In genomic region chr15:79923068-79923514, GRCh38 we compare ENCODE assay signal across 1 cellular context.
A peak's percentile ranks its signal among the peaks of the same experiment; 100 is the strongest.
TF ChIP-seq lines count a peak whose summit lies in the region.

No MANE protein-coding gene starts in this region.

TF ChIP-seq in HEK293, 187 proteins besides CTCF, POLR2A, EP300 and RAD21 (continued from another document and continues in another):
- TF ChIP-seq ATF2 (tag by site-specific recombination; IDR thresholded peaks at IDR 0.05; ENCODE audit: low read depth) (no peak), ZSCAN18 (tag by site-specific recombination; IDR thresholded peaks at IDR 0.05) (no peak), ZNF2 (tag by site-specific recombination; IDR thresholded peaks at IDR 0.05) (no peak), ZNF747 (tag by site-specific recombination; IDR thresholded peaks at IDR 0.05) (no peak), ZNF132 (tag by site-specific recombination; IDR thresholded peaks at IDR 0.05; ENCODE audit: borderline replicate concordance) (no peak), ZNF121 (tag by site-specific recombination; IDR thresholded peaks at IDR 0.05) (0 out of 2 replicates have a peak, but pooled peaks have one; percentile 8), HIC1 (tag by site-specific recombination; IDR thresholded peaks at IDR 0.05) (0 out of 2 replicates have a peak, but pooled peaks have one; percentile 22), ZNF112 (tag by site-specific recombination; IDR thresholded peaks at IDR 0.05) (no peak), ZNF585B (tag by site-specific recombination; IDR thresholded peaks at IDR 0.05) (no peak), ZNF175 (tag by site-specific recombination; IDR thresholded peaks at IDR 0.05) (no peak), TCF7L2 (IDR thresholded peaks at IDR 0.05; ENCODE audit: borderline replicate concordance, low read depth, low read length) (no peak), SP2 (tag by site-specific recombination; IDR thresholded peaks at IDR 0.05) (peak; percentile 70), ZNF274 (IDR thresholded peaks at IDR 0.05; ENCODE audit: low read length) (no peak), ZNF274 (tag by site-specific recombination; IDR thresholded peaks at IDR 0.05; ENCODE audit: borderline replicate concordance) (no peak), YY2 (tag by site-specific recombination; IDR thresholded peaks at IDR 0.05) (no peak), ZNF791 (tag by site-specific recombination; IDR thresholded peaks at IDR 0.05) (no peak), ZNF114 (tag by site-specific recombination; IDR thresholded peaks at IDR 0.05) (no peak), ZNF391 (tag by site-specific recombination; IDR thresholded peaks at IDR 0.05; ENCODE audit: borderline replicate concordance, low read depth) (peak; percentile 71; the same call in 1 of the 2 replicates), ZNF10 (tag by site-specific recombination; IDR thresholded peaks at IDR 0.05) (no peak), ZNF843 (tag by site-specific recombination; IDR thresholded peaks at IDR 0.05) (0 out of 2 replicates have a peak, but pooled peaks have one; percentile 20), KLF1 (tag by site-specific recombination; IDR thresholded peaks at IDR 0.05) (peak; percentile 68), ZBTB17 (tag by site-specific recombination; IDR thresholded peaks at IDR 0.05) (no peak), FEZF1 (tag by site-specific recombination; IDR thresholded peaks at IDR 0.05) (no peak), ZNF184 (tag by site-specific recombination; IDR thresholded peaks at IDR 0.05) (no peak), HOXD13 (CRISPR knock-in tag; IDR thresholded peaks at IDR 0.05; ENCODE audit: borderline replicate concordance) (no peak), ZNF335 (tag by site-specific recombination; conservative IDR thresholded peaks at IDR 0.05) (peak; percentile 93), ZNF670 (tag by site-specific recombination; IDR thresholded peaks at IDR 0.05; ENCODE audit: low read depth) (no peak), ZNF629 (tag by site-specific recombination; IDR thresholded peaks at IDR 0.05) (no peak), KLF16 (tag by site-specific recombination; IDR thresholded peaks at IDR 0.05) (no peak), ZNF707 (tag by site-specific recombination; IDR thresholded peaks at IDR 0.05) (no peak), KLF17 (tag by site-specific recombination; IDR thresholded peaks at IDR 0.05) (0 out of 2 replicates have a peak, but pooled peaks have one; percentile 12), ZFP41 (tag by site-specific recombination; IDR thresholded peaks at IDR 0.05; ENCODE audit: borderline replicate concordance) (no peak), ZNF664 (tag by site-specific recombination; IDR thresholded peaks at IDR 0.05) (no peak), SCRT2 (tag by site-specific recombination; IDR thresholded peaks at IDR 0.05) (peak; percentile 39; the same call in 1 of the 2 replicates), PRDM6 (tag by site-specific recombination; IDR thresholded peaks at IDR 0.05) (no peak), SETDB1 (IDR thresholded peaks at IDR 0.05; ENCODE audit: insufficient read length, low read length) (no peak), ZXDB (tag by site-specific recombination; IDR thresholded peaks at IDR 0.05) (peak; percentile 45; the same call in 1 of the 2 replicates), ZNF19 (tag by site-specific recombination; IDR thresholded peaks at IDR 0.05; ENCODE audit: low read depth) (no peak), ZNF514 (tag by site-specific recombination; IDR thresholded peaks at IDR 0.05) (no peak), ZNF560 (tag by site-specific recombination; IDR thresholded peaks at IDR 0.05; ENCODE audit: borderline replicate concordance) (no peak), ZNF600 (tag by site-specific recombination; IDR thresholded peaks at IDR 0.05) (0 out of 2 replicates have a peak, but pooled peaks have one; percentile 4), ZBTB11 (tag by site-specific recombination; conservative IDR thresholded peaks at IDR 0.05; ENCODE audit: low read depth) (peak; percentile 53), ZNF777 (tag by site-specific recombination; IDR thresholded peaks at IDR 0.05; ENCODE audit: borderline replicate concordance) (0 out of 2 replicates have a peak, but pooled peaks have one; percentile 12), ZNF24 (tag by site-specific recombination; IDR thresholded peaks at IDR 0.05) (peak; percentile 58; the same call in 1 of the 2 replicates), REST (tag by site-specific recombination; IDR thresholded peaks at IDR 0.05) (no peak), ZEB2 (tag by site-specific recombination; IDR thresholded peaks at IDR 0.05) (no peak), ZNF433 (tag by site-specific recombination; IDR thresholded peaks at IDR 0.05; ENCODE audit: low read depth) (no peak), ZNF394 (tag by site-specific recombination; IDR thresholded peaks at IDR 0.05; ENCODE audit: borderline replicate concordance) (peak; percentile 94), ZFHX2 (tag by site-specific recombination; conservative IDR thresholded peaks at IDR 0.05) (no peak), WT1 (tag by site-specific recombination; IDR thresholded peaks at IDR 0.05) (no peak), ZBTB26 (tag by site-specific recombination; optimal IDR thresholded peaks at IDR 0.05) (peak; percentile 86)
